19 cellular contexts compared by ENCODE assay signal in genomic region chr5:141654298-141654697, GRCh38. TPM values are rescaled to one million over a fixed set of nuclear protein-coding genes. Genes with fewer than 3 reads are reported as not detected.
DNase-seq lines count a peak whose midpoint lies in the region; TF ChIP-seq lines count a peak whose summit lies in the region.
"Had no signal": no experiment of that assay in that cellular context is flagged by ENCODE, and none has a peak within 500 bp of the region (broad histone marks: within the 10 kb centered on the region; RNA-seq: fewer than 3 reads in every experiment).

No MANE protein-coding gene starts in this region.

- no peak overlapping the region for H3K4me3 ChIP-seq in skeletal muscle cell (ENCODE audit: low read depth, low read length)
- H3K4me3 ChIP-seq: esophagus squamous epithelium, lung, transverse colon had no signal

- no peaks in the 10 kb centered on the region for H3K36me3 Mint-ChIP-seq in nephron progenitor cell (ENCODE audit: low read depth)

- DNase-seq in Daoy (ENCODE audit: low read depth) (peak; percentile 60), RPMI7951 (ENCODE audit: low read depth) (peak; percentile 45), fibroblast of gingiva (ENCODE audit: low read depth) (peak; percentile 27), skeletal muscle cell (ENCODE audit: low read depth) (peak; percentile 64), superior temporal gyrus (ENCODE audit: extremely low spot score) (no peak), nephron progenitor cell (no peak), NCI-H146 treated with DMSO at 0.1 percent for 48 hours (lab: John Stamatoyannopoulos, UW; ENCODE audit: unreplicated experiment) (no peak), NCI-H2107 (lab: John Stamatoyannopoulos, UW) (no peak)
- DNase-seq: activated CD8-positive, alpha-beta T cell treated with anti-CD3 and anti-CD28 coated beads for 36 hours; amygdala; esophagus squamous epithelium; Kasumi-1; NCI-H187; NCI-H524 treated with DMSO at 0.1 percent for 48 hours; transverse colon had no signal

- TF ChIP-seq CTCF in nephron progenitor cell (IDR thresholded peaks at IDR 0.05), result no peak

- peaks cover 32% of the 10 kb centered on the region for H3K27me3 Mint-ChIP-seq in nephron progenitor cell (ENCODE audit: low read depth, poor library complexity)
- H3K27me3 Mint-ChIP-seq: activated CD8-positive, alpha-beta T cell treated with anti-CD3 and anti-CD28 coated beads for 36 hours; activated T-helper 17 cell treated with anti-CD3 and anti-CD28 coated beads, Interleukin-2, amount 50 U/mL, for 72 hours; natural killer cell treated with Interleukin-12 subunit alpha and Interleukin-12 subunit beta and Interleukin-15 and Interleukin-18, amount 100 ng/mL, for 72 hours had no signal

- peaks cover 21% of the 10 kb centered on the region for H3K4me1 Mint-ChIP-seq in nephron progenitor cell

- no peaks in the 10 kb centered on the region for H3K9me3 Mint-ChIP-seq in nephron progenitor cell
- H3K9me3 Mint-ChIP-seq: activated CD8-positive, alpha-beta T cell treated with anti-CD3 and anti-CD28 coated beads for 36 hours; dendritic cell treated with granulocyte-macrophage colony-stimulating factor and Interleukin-4, amounts not matched to agents 40 ng/mL and 50 ng/mL, for 4 days; natural killer cell treated with Interleukin-12 subunit alpha and Interleukin-12 subunit beta and Interleukin-15 and Interleukin-18, amount 100 ng/mL, for 72 hours had no signal

- no peak overlapping the region for H3K4me3 Mint-ChIP-seq in nephron progenitor cell
- H3K4me3 Mint-ChIP-seq: activated CD8-positive, alpha-beta T cell treated with anti-CD3 and anti-CD28 coated beads for 36 hours; activated T-helper 17 cell treated with anti-CD3 and anti-CD28 coated beads, Interleukin-2, amount 50 U/mL, for 72 hours; dendritic cell treated with granulocyte-macrophage colony-stimulating factor and Interleukin-4, amounts not matched to agents 40 ng/mL and 50 ng/mL, for 4 days; natural killer cell treated with Interleukin-12 subunit alpha and Interleukin-12 subunit beta and Interleukin-15 and Interleukin-18, amount 100 ng/mL, for 72 hours had no signal

- no peak overlapping the region for H3K27ac Mint-ChIP-seq in nephron progenitor cell
- H3K27ac Mint-ChIP-seq: activated CD8-positive, alpha-beta T cell treated with anti-CD3 and anti-CD28 coated beads for 36 hours; activated T-helper 17 cell treated with anti-CD3 and anti-CD28 coated beads, Interleukin-2, amount 50 U/mL, for 72 hours; dendritic cell treated with granulocyte-macrophage colony-stimulating factor and Interleukin-4, amounts not matched to agents 40 ng/mL and 50 ng/mL, for 4 days; natural killer cell treated with Interleukin-12 subunit alpha and Interleukin-12 subunit beta and Interleukin-15 and Interleukin-18, amount 100 ng/mL, for 72 hours had no signal

RNA-seq across cellular contexts. Expression of gene FCHSD1, which starts 3.1 kb away (rescaled TPM):
- total RNA-seq in Daoy (2014; rRNA removed; shearing (Covaris generic)), result 7.5 and 13.2 TPM in 2 replicates
- 8.5 and 11.1 TPM in 2 replicates for total RNA-seq in RPMI7951 (2014; rRNA removed; shearing (Covaris generic))

RNA-seq across cellular contexts. Expression of gene RELL2, which starts 17.5 kb away (rescaled TPM):
- 2.6 and 3.4 TPM in 2 replicates for total RNA-seq in Daoy (2014; rRNA removed; shearing (Covaris generic))
- 2.8 and 5.2 TPM in 2 replicates for total RNA-seq in RPMI7951 (2014; rRNA removed; shearing (Covaris generic))

RNA-seq across cellular contexts. Expression of gene HDAC3, which starts 17.6 kb away (rescaled TPM):
- 62.0 and 62.6 TPM in 2 replicates for total RNA-seq in Daoy (2014; rRNA removed; shearing (Covaris generic))
- total RNA-seq in RPMI7951 (2014; rRNA removed; shearing (Covaris generic)), result 43.9 and 52.4 TPM in 2 replicates

RNA-seq across cellular contexts. Expression of gene ARAP3, which starts 27.7 kb away (rescaled TPM):
- total RNA-seq in Daoy (2014; rRNA removed; shearing (Covaris generic)), result 1.7 and 3.0 TPM in 2 replicates
- 5.3 and 5.4 TPM in 2 replicates for total RNA-seq in RPMI7951 (2014; rRNA removed; shearing (Covaris generic))

RNA-seq across cellular contexts. Expression of gene DIAPH1, which starts 35.5 kb away (rescaled TPM):
- 40.7 and 43.5 TPM in 2 replicates for total RNA-seq in Daoy (2014; rRNA removed; shearing (Covaris generic))
- total RNA-seq in RPMI7951 (2014; rRNA removed; shearing (Covaris generic)), result 29.1 and 40.1 TPM in 2 replicates

Comparison
In these comparisons a context has a peak if more than half of its experiments do, and no peak if none do; other contexts are left out.
1. DNase-seq: peak in Daoy (single experiment), RPMI7951 (single experiment), fibroblast of gingiva (single experiment) and skeletal muscle cell (single experiment); none in superior temporal gyrus (single experiment), nephron progenitor cell (single experiment), NCI-H146 treated with DMSO at 0.1 percent for 48 hours (single experiment) and NCI-H2107 (single experiment).